14 cellular contexts compared by ENCODE assay signal in the genomic region with DNA sequence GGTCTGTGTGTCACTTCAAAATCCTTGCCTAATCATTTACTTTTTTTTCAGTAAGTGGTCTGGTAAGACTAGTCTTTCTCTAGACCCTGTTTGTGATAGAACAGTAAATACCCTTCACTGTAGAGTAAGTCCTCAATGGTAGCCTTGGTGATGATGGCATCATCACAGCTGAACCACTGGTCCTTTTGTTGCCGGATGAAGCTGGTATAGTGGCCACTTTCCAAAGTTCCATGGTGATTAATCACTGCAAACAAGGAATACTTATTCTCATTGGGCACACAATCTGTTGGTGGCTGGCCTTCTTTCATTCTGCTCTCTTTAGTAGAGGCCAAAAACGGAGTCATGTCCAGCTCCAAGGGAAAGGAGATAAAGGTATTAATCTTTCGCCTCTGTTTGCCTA. TPM values are rescaled to one million over a fixed set of nuclear protein-coding genes. Genes with fewer than 3 reads are reported as not detected.
DNase-seq lines count a peak whose midpoint lies in the region.
"Had no signal": no experiment of that assay in that cellular context is flagged by ENCODE, and none has a peak within 500 bp of the region (broad histone marks: within the 10 kb centered on the region; RNA-seq: fewer than 3 reads in every experiment).

No MANE protein-coding gene starts in this region.

- H3K27me3 ChIP-seq in adipocyte (replicated peaks; ENCODE audit: control insufficient read depth, insufficient read depth, low read length), result peaks cover 21% of the 10 kb centered on the region
- H3K27me3 ChIP-seq: gastroesophageal sphincter, stomach had no signal

- no peaks in the 10 kb centered on the region for H3K36me3 ChIP-seq in adipocyte (ENCODE audit: control insufficient read depth, insufficient read depth, low read length, severe bottlenecking)
- H3K36me3 ChIP-seq: gastroesophageal sphincter, stomach had no signal

- H3K4me3 ChIP-seq in adipocyte (ENCODE audit: low read length), result no peak overlapping the region
- H3K4me3 ChIP-seq: gastroesophageal sphincter, stomach had no signal

- no peaks in the 10 kb centered on the region for H3K9me3 ChIP-seq in adipocyte (ENCODE audit: control insufficient read depth, low read length)
- H3K9me3 ChIP-seq: gastroesophageal sphincter, stomach had no signal

- no peaks in the 10 kb centered on the region for H3K4me1 ChIP-seq in adipocyte (ENCODE audit: control insufficient read depth, insufficient read depth, low read length)

- H3K9ac ChIP-seq in adipocyte (ENCODE audit: low read length), result no peak overlapping the region

- DNase-seq in HT1080 (ENCODE audit: low read depth) (peak; percentile 52), adipocyte (ENCODE audit: low read depth) (peak; percentile 1), glomerular visceral epithelial cell (ENCODE audit: extremely low spot score) (peak; percentile 3), superior temporal gyrus (ENCODE audit: extremely low spot score) (peak; percentile 91), retina (no peak), cerebellar cortex (ENCODE audit: low spot score) (no peak)
- DNase-seq in stimulated activated CD4-positive, alpha-beta T cell treated with anti-CD3 and anti-CD28 coated beads, Interleukin-2, amount 100 ng/mL, for 48 hours, result no peak
- DNase-seq: activated B cell treated with CpG ODN at 0.5 μM for 24 hours; activated T-cell treated with anti-CD3 and anti-CD28 coated beads for 4 hours; left cardiac atrium; naive thymus-derived CD4-positive, alpha-beta T cell; NCI-H2171; stomach had no signal

RNA-seq across cellular contexts. Expression of a gene that starts 2.9 kb away (rescaled TPM):
- total RNA-seq in HT1080 (2014; rRNA removed; shearing (Covaris generic)), result 0.57 and 0.58 TPM in 2 replicates
- 0.12 and 0.15 TPM in 2 replicates for polyA plus RNA-seq in HT1080 (2015; cell fraction: cytosol; rRNA removed)
- 0.23 and 0.28 TPM in 2 replicates for polyA plus RNA-seq in HT1080 (2015; cell fraction: nucleus; rRNA removed)

RNA-seq across cellular contexts. Expression of a gene that starts 34.8 kb away (rescaled TPM):
- 7.9 and 10.5 TPM in 2 replicates for total RNA-seq in HT1080 (2014; rRNA removed; shearing (Covaris generic))
- polyA plus RNA-seq in HT1080 (2015; cell fraction: cytosol; rRNA removed), result 5.1 and 6.6 TPM in 2 replicates
- polyA plus RNA-seq in HT1080 (2015; cell fraction: nucleus; rRNA removed), result 6.7 TPM in 2 replicates

Comparison
In these comparisons a context has a peak if more than half of its experiments do, and no peak if none do; other contexts are left out.
1. DNase-seq: peak in HT1080 (single experiment), adipocyte (single experiment), glomerular visceral epithelial cell (single experiment) and superior temporal gyrus (single experiment); none in stimulated activated CD4-positive, alpha-beta T cell treated with anti-CD3 and anti-CD28 coated beads, Interleukin-2, amount 100 ng/mL, for 48 hours (0 of 2), retina (single experiment) and cerebellar cortex (single experiment).